In the genomic region with DNA sequence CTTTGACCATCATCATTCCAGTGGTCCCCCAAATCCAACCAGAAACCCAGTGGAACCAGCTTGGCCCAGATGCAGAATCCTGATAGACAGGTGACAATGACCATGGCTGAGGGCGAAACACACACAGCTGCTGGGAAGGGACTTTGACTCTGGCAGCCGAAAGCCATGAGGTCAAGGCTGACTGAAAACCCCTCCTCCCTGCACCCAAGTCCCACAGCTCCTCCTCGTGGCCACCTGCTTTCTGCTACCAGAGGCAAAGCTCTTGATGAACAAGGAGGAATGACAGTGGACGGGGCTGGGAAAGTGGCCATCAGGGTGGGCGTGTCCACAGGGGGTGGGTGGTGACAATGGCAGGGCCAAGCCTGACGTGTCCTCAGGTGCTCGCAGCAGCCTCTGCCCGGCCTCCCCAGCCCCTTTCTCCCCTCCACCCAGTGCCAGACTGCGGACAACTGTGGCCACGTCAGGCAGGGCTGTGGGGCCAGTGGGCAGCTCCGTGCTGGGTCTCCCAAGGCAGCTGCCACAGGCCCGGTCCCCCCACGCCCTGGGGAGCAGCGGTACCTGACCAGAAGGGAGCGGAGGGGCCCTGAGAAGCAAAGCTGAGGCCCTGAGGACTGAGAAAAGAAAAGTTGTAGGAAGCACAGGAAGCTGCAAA, we compare ENCODE assay signal across 1 cellular context.
TF ChIP-seq lines count a peak whose summit lies in the region.

No MANE protein-coding gene starts in this region.

TF ChIP-seq in HepG2, 621 proteins besides CTCF, POLR2A, EP300 and RAD21 (continued from another document and continues in another):
- TF ChIP-seq, protein P1, sequence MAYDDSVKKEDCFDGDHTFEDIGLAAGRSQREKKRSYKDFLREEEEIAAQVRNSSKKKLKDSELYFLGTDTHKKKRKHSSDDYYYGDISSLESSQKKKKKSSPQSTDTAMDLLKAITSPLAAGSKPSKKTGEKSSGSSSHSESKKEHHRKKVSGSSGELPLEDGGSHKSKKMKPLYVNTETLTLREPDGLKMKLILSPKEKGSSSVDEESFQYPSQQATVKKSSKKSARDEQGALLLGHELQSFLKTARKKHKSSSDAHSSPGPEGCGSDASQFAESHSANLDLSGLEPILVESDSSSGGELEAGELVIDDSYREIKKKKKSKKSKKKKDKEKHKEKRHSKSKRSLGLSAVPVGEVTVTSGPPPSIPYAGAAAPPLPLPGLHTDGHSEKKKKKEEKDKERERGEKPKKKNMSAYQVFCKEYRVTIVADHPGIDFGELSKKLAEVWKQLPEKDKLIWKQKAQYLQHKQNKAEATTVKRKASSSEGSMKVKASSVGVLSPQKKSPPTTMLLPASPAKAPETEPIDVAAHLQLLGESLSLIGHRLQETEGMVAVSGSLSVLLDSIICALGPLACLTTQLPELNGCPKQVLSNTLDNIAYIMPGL (CRISPR knock-in tag; IDR thresholded peaks at IDR 0.05; ENCODE audit: borderline replicate concordance in 1 of 2, low read depth in 1 of 2), result peak; percentile 80 to 86
- TF ChIP-seq TMF1 (CRISPR knock-in tag; IDR thresholded peaks at IDR 0.05; ENCODE audit: low read depth), result no peak
- TF ChIP-seq AHR (CRISPR knock-in tag; IDR thresholded peaks at IDR 0.05), result no peak
- peak; percentile 94; the same call in 1 of the 2 replicates for TF ChIP-seq THRA (CRISPR knock-in tag; IDR thresholded peaks at IDR 0.05; ENCODE audit: borderline replicate concordance)
- no peak for TF ChIP-seq NFE2L1 (CRISPR knock-in tag; IDR thresholded peaks at IDR 0.05; ENCODE audit: borderline replicate concordance)
- TF ChIP-seq, protein P2, sequence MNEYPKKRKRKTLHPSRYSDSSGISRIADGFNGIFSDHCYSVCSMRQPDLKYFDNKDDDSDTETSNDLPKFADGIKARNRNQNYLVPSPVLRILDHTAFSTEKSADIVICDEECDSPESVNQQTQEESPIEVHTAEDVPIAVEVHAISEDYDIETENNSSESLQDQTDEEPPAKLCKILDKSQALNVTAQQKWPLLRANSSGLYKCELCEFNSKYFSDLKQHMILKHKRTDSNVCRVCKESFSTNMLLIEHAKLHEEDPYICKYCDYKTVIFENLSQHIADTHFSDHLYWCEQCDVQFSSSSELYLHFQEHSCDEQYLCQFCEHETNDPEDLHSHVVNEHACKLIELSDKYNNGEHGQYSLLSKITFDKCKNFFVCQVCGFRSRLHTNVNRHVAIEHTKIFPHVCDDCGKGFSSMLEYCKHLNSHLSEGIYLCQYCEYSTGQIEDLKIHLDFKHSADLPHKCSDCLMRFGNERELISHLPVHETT (CRISPR knock-in tag; conservative IDR thresholded peaks at IDR 0.05), result no peak
- TF ChIP-seq RAD51 (IDR thresholded peaks at IDR 0.05; ENCODE audit: borderline replicate concordance), result no peak
- TF ChIP-seq ZNF510 (CRISPR knock-in tag; IDR thresholded peaks at IDR 0.05; ENCODE audit: low read depth), result no peak
- no peak for TF ChIP-seq NFYB (CRISPR knock-in tag; IDR thresholded peaks at IDR 0.05)
- no peak; the same call in 1 of the 2 replicates for TF ChIP-seq ZNF614 (CRISPR knock-in tag; IDR thresholded peaks at IDR 0.05; ENCODE audit: borderline replicate concordance)
- no peak; the same call in 1 of the 2 replicates for TF ChIP-seq SAFB2 (CRISPR knock-in tag; IDR thresholded peaks at IDR 0.05; ENCODE audit: borderline replicate concordance, low read depth)
- peak; percentile 77; the same call in 1 of the 2 replicates for TF ChIP-seq ZNF33B (CRISPR knock-in tag; IDR thresholded peaks at IDR 0.05)
- TF ChIP-seq MAF1 (CRISPR knock-in tag; IDR thresholded peaks at IDR 0.05; ENCODE audit: borderline replicate concordance), result no peak
- peak; percentile 91 for TF ChIP-seq ZNF331 (CRISPR knock-in tag; IDR thresholded peaks at IDR 0.05)
- no peak for TF ChIP-seq PAX8 (CRISPR knock-in tag; IDR thresholded peaks at IDR 0.05; ENCODE audit: borderline replicate concordance)
- no peak for TF ChIP-seq SP140L (CRISPR knock-in tag; IDR thresholded peaks at IDR 0.05; ENCODE audit: borderline replicate concordance)
- peak; percentile 75; the same call in 1 of the 2 replicates for TF ChIP-seq KDM3A (CRISPR knock-in tag; IDR thresholded peaks at IDR 0.05; ENCODE audit: low read depth)
- peak; percentile 46; the same call in 1 of the 2 replicates for TF ChIP-seq RCOR2 (CRISPR knock-in tag; IDR thresholded peaks at IDR 0.05)
- no peak for TF ChIP-seq DNMT3B (CRISPR knock-in tag; conservative IDR thresholded peaks at IDR 0.05)
- TF ChIP-seq SP5 (CRISPR knock-in tag; IDR thresholded peaks at IDR 0.05; ENCODE audit: borderline replicate concordance, low read depth), result peak; percentile 77
- peak; percentile 72; the same call in 1 of the 2 replicates for TF ChIP-seq ZBTB7A (CRISPR knock-in tag; IDR thresholded peaks at IDR 0.05)
- peak; percentile 79 for TF ChIP-seq NCOA2 (CRISPR knock-in tag; IDR thresholded peaks at IDR 0.05)
- no peak for TF ChIP-seq SNAPC5 (CRISPR knock-in tag; IDR thresholded peaks at IDR 0.05; ENCODE audit: borderline replicate concordance)
- no peak for TF ChIP-seq MBNL3 (CRISPR knock-in tag; conservative IDR thresholded peaks at IDR 0.05)
- no peak for TF ChIP-seq TBX3 (IDR thresholded peaks at IDR 0.05; ENCODE audit: borderline replicate concordance)
- no peak for TF ChIP-seq ZNF546 (CRISPR knock-in tag; conservative IDR thresholded peaks at IDR 0.05)
- peak; percentile 88 for TF ChIP-seq SKIL (CRISPR knock-in tag; IDR thresholded peaks at IDR 0.05; ENCODE audit: borderline replicate concordance)
- TF ChIP-seq ZZZ3 (CRISPR knock-in tag; IDR thresholded peaks at IDR 0.05; ENCODE audit: borderline replicate concordance), result 0 out of 2 replicates have a peak, but pooled peaks have one; percentile 54
- TF ChIP-seq, protein P3, sequence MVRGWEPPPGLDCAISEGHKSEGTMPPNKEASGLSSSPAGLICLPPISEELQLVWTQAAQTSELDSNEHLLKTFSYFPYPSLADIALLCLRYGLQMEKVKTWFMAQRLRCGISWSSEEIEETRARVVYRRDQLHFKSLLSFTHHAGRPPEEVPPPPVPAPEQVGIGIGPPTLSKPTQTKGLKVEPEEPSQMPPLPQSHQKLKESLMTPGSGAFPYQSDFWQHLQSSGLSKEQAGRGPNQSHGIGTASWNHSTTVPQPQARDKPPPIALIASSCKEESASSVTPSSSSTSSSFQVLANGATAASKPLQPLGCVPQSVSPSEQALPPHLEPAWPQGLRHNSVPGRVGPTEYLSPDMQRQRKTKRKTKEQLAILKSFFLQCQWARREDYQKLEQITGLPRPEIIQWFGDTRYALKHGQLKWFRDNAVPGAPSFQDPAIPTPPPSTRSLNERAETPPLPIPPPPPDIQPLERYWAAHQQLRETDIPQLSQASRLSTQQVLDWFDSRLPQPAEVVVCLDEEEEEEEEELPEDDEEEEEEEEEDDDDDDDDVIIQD (CRISPR knock-in tag; IDR thresholded peaks at IDR 0.05; ENCODE audit: low read depth), result peak; percentile 63; the same call in 1 of the 2 replicates
- TF ChIP-seq LCORL (IDR thresholded peaks at IDR 0.05), result no peak
- TF ChIP-seq LCORL (CRISPR knock-in tag; IDR thresholded peaks at IDR 0.05), result peak; percentile 93
- TF ChIP-seq PBX3 (CRISPR knock-in tag; IDR thresholded peaks at IDR 0.05; ENCODE audit: borderline replicate concordance), result no peak
- TF ChIP-seq ZMYM3 (CRISPR knock-in tag; IDR thresholded peaks at IDR 0.05), result peak; percentile 90
- no peak for TF ChIP-seq MTF1 (CRISPR knock-in tag; IDR thresholded peaks at IDR 0.05)
- TF ChIP-seq ZNF326 (CRISPR knock-in tag; IDR thresholded peaks at IDR 0.05; ENCODE audit: borderline replicate concordance), result no peak
- TF ChIP-seq ZNF44 (CRISPR knock-in tag; IDR thresholded peaks at IDR 0.05), result no peak
- TF ChIP-seq ZNF547 (CRISPR knock-in tag; IDR thresholded peaks at IDR 0.05), result no peak
- no peak for TF ChIP-seq ZNF496 (CRISPR knock-in tag; IDR thresholded peaks at IDR 0.05; ENCODE audit: insufficient replicate concordance)
- TF ChIP-seq, protein P4, sequence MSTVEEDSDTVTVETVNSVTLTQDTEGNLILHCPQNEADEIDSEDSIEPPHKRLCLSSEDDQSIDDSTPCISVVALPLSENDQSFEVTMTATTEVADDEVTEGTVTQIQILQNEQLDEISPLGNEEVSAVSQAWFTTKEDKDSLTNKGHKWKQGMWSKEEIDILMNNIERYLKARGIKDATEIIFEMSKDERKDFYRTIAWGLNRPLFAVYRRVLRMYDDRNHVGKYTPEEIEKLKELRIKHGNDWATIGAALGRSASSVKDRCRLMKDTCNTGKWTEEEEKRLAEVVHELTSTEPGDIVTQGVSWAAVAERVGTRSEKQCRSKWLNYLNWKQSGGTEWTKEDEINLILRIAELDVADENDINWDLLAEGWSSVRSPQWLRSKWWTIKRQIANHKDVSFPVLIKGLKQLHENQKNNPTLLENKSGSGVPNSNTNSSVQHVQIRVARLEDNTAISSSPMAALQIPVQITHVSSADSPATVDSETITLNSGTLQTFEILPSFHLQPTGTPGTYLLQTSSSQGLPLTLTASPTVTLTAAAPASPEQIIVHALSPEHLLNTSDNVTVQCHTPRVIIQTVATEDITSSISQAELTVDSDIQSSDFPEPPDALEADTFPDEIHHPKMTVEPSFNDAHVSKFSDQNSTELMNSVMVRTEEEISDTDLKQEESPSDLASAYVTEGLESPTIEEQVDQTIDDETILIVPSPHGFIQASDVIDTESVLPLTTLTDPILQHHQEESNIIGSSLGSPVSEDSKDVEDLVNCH (CRISPR knock-in tag; IDR thresholded peaks at IDR 0.05), result no peak
- no peak for TF ChIP-seq CENPX (CRISPR knock-in tag; IDR thresholded peaks at IDR 0.05)
- no peak for TF ChIP-seq ZFP36L1 (CRISPR knock-in tag; IDR thresholded peaks at IDR 0.05)
- no peak for TF ChIP-seq SIN3A (IDR thresholded peaks at IDR 0.05; ENCODE audit: borderline replicate concordance, low read depth, low read length)
- peak; percentile 93 for TF ChIP-seq MEF2D (CRISPR knock-in tag; IDR thresholded peaks at IDR 0.05)
- no peak for TF ChIP-seq XBP1 (CRISPR knock-in tag; IDR thresholded peaks at IDR 0.05)
- no peak for TF ChIP-seq ZNF569 (CRISPR knock-in tag; IDR thresholded peaks at IDR 0.05; ENCODE audit: borderline replicate concordance)
- peak; percentile 52; the same call in 1 of the 2 replicates for TF ChIP-seq ZFX (CRISPR knock-in tag; IDR thresholded peaks at IDR 0.05; ENCODE audit: low read depth)
- TF ChIP-seq REL (CRISPR knock-in tag; conservative IDR thresholded peaks at IDR 0.05), result no peak
- no peak for TF ChIP-seq EED (CRISPR knock-in tag; IDR thresholded peaks at IDR 0.05)
- TF ChIP-seq, protein P5, sequence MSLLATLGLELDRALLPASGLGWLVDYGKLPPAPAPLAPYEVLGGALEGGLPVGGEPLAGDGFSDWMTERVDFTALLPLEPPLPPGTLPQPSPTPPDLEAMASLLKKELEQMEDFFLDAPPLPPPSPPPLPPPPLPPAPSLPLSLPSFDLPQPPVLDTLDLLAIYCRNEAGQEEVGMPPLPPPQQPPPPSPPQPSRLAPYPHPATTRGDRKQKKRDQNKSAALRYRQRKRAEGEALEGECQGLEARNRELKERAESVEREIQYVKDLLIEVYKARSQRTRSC (CRISPR knock-in tag; IDR thresholded peaks at IDR 0.05; ENCODE audit: low read depth), result 0 out of 2 replicates have a peak, but pooled peaks have one; percentile 65
- TF ChIP-seq KLF6 (CRISPR knock-in tag; IDR thresholded peaks at IDR 0.05), result 0 out of 2 replicates have a peak, but pooled peaks have one; percentile 36
- no peak; the same call in 1 of the 2 replicates for TF ChIP-seq ZNF788 (CRISPR knock-in tag; IDR thresholded peaks at IDR 0.05; ENCODE audit: borderline replicate concordance)
- peak; percentile 77 for TF ChIP-seq ISL2 (CRISPR knock-in tag; IDR thresholded peaks at IDR 0.05)
- no peak for TF ChIP-seq SRF (IDR thresholded peaks at IDR 0.05; ENCODE audit: low read depth, low read length)
- TF ChIP-seq ZNF354B (CRISPR knock-in tag; IDR thresholded peaks at IDR 0.05), result no peak
- TF ChIP-seq, protein P6, sequence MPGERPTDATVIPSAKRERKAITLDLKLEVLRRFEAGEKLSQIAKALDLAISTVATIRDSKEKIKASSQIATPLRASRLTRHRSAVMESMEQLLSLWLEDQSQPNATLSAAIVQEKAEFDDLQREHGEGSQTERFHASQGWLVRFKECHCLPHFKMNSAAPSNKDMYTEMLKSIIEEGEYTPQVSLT (CRISPR knock-in tag; IDR thresholded peaks at IDR 0.05; ENCODE audit: borderline replicate concordance, low read depth), result no peak
- TF ChIP-seq ZNF274 (CRISPR knock-in tag; IDR thresholded peaks at IDR 0.05), result no peak
- TF ChIP-seq RARG (CRISPR knock-in tag; IDR thresholded peaks at IDR 0.05; ENCODE audit: low read depth), result 0 out of 2 replicates have a peak, but pooled peaks have one; percentile 49
- TF ChIP-seq ZSCAN31 (CRISPR knock-in tag; IDR thresholded peaks at IDR 0.05; ENCODE audit: low read depth), result no peak
- TF ChIP-seq DR1 (CRISPR knock-in tag; IDR thresholded peaks at IDR 0.05), result no peak; the same call in 1 of the 2 replicates
- TF ChIP-seq ZFP82 (CRISPR knock-in tag; IDR thresholded peaks at IDR 0.05; ENCODE audit: borderline replicate concordance), result no peak
